ENCODE assay signal across 7 cellular contexts in the genomic region with DNA sequence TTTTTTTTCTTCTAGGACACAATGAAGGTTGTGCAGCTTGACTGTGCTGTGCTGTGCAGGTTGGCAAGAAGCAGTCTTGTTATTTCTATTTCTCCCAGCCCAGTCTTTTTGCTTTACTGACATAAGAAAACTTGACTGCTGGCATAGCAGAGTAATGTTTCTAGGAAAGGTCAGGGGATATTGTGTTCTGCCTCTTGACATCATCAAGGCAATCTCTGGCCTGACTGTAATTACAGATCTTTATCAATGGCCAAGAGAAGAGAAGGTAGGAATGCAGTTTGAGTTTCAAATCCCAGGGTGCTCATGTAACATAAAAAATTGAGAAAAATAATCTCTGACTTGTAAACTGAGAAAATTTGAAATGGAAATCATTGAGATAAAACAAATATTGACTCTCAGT.
"Had no signal": no experiment of that assay in that cellular context is flagged by ENCODE, and none has a peak within 500 bp of the region (broad histone marks: within the 10 kb centered on the region; RNA-seq: fewer than 3 reads in every experiment).

No MANE protein-coding gene starts in this region.

- H3K36me3 ChIP-seq: HAP-1 had no signal

- H3K4me3 ChIP-seq: GM23248, HAP-1 had no signal

- ATAC-seq: HCT116 had no signal

- DNase-seq: GM23248, GOT3, H7, HFFc6, IMR-90 had no signal

- H3K4me1 ChIP-seq: HAP-1 had no signal

- H3K9ac ChIP-seq: GM23248 had no signal

- H3K9me3 ChIP-seq: HAP-1 had no signal

- H2AFZ ChIP-seq: GM23248 had no signal

- H3K27ac ChIP-seq: GM23248 had no signal
